Comparison of ENCODE assay signal across 21 cellular contexts in genomic region chr2:135636982-135637381, GRCh38.
DNase-seq lines count a peak whose midpoint lies in the region; ATAC-seq and TF ChIP-seq lines count a peak whose summit lies in the region.
"Had no signal": no experiment of that assay in that cellular context is flagged by ENCODE, and none has a peak within 500 bp of the region (broad histone marks: within the 10 kb centered on the region; RNA-seq: fewer than 3 reads in every experiment).

No MANE protein-coding gene starts in this region.

- POLR2A ChIA-PET in MCF 10A (lab: Yijun Ruan, JAX), result no interaction called here

- H3K9me3 ChIP-seq in transverse colon, result no peaks in the 10 kb centered on the region
- H3K9me3 ChIP-seq: adrenal gland, pancreas, SJCRH30, vagina had no signal

- in situ Hi-C loops in transverse colon (cut with MboI; ENCODE audit: low pct_ligation_motif_present in 1 of 4, low pct_unique_long_range_greater_than_20kb in 1 of 4, low sequenced_read_pairs in 3 of 4), result no loop called here

- CTCF ChIA-PET in activated naive CD4-positive, alpha-beta T cell treated with anti-CD3 and anti-CD28 coated beads, Interleukin-2, amount 10 ng/mL, durations not matched to agents 7 days and 5 days (lab: Charles Lee), result no interaction called here
- CTCF ChIA-PET in MCF 10A (lab: Yijun Ruan, JAX), result interaction anchor here (0.7 kb wide), 2 partner anchors 32 to 1321 kb away, joined by 3 read pairs; no protein-coding TSS in a partner anchor

- TF ChIP-seq POLR2A in transverse colon (IDR thresholded peaks at IDR 0.05), result no peak

- no peak overlapping the region for H3K4me3 Mint-ChIP-seq in activated naive CD4-positive, alpha-beta T cell treated with anti-CD3 and anti-CD28 coated beads, Interleukin-2, amount 50 U/mL, for 24 hours
- H3K4me3 Mint-ChIP-seq in activated naive CD4-positive, alpha-beta T cell treated with anti-CD3 and anti-CD28 coated beads, Interleukin-2, amount 10 ng/mL, durations not matched to agents 7 days and 5 days, result no peak overlapping the region
- H3K4me3 Mint-ChIP-seq in stimulated activated naive CD8-positive, alpha-beta T cell treated with anti-CD3 and anti-CD28 coated beads, Interleukin-15, amount 100 ng/mL, for 72 hours, result no peak overlapping the region
- H3K4me3 Mint-ChIP-seq in MCF 10A (ENCODE audit: unreplicated experiment), result no peak overlapping the region
- H3K4me3 Mint-ChIP-seq: naive B cell, T-helper 17 cell had no signal

- H3K9me3 Mint-ChIP-seq in activated naive CD4-positive, alpha-beta T cell treated with anti-CD3 and anti-CD28 coated beads, Interleukin-2, amount 50 U/mL, for 24 hours, result no peaks in the 10 kb centered on the region
- no peaks in the 10 kb centered on the region for H3K9me3 Mint-ChIP-seq in activated naive CD4-positive, alpha-beta T cell treated with anti-CD3 and anti-CD28 coated beads, Interleukin-2, amount 10 ng/mL, durations not matched to agents 7 days and 5 days
- no peaks in the 10 kb centered on the region for H3K9me3 Mint-ChIP-seq in stimulated activated naive CD8-positive, alpha-beta T cell treated with anti-CD3 and anti-CD28 coated beads, Interleukin-15, amount 100 ng/mL, for 72 hours
- H3K9me3 Mint-ChIP-seq in MCF 10A (ENCODE audit: unreplicated experiment), result no peaks in the 10 kb centered on the region
- H3K9me3 Mint-ChIP-seq: naive B cell had no signal

- intact Hi-C loops in MCF 10A (cut with micrococcal nuclease), result no loop called here
- intact Hi-C loops in Right ventricle myocardium inferior (cut with DNase I), result no loop called here
- intact Hi-C loops in transverse colon (cut with DNase I; ENCODE audit: low total_unique reads), result no loop called here

- TF ChIP-seq CTCF in MCF 10A (IDR thresholded peaks at IDR 0.05; ENCODE audit: unreplicated experiment) (no peak), transverse colon (IDR thresholded peaks at IDR 0.05) (no peak)

- H3K4me1 Mint-ChIP-seq in activated naive CD4-positive, alpha-beta T cell treated with anti-CD3 and anti-CD28 coated beads, Interleukin-2, amount 50 U/mL, for 24 hours, result no peaks in the 10 kb centered on the region
- H3K4me1 Mint-ChIP-seq in activated naive CD4-positive, alpha-beta T cell treated with anti-CD3 and anti-CD28 coated beads, Interleukin-2, amount 10 ng/mL, durations not matched to agents 7 days and 5 days, result no peaks in the 10 kb centered on the region
- H3K4me1 Mint-ChIP-seq in stimulated activated naive CD8-positive, alpha-beta T cell treated with anti-CD3 and anti-CD28 coated beads, Interleukin-15, amount 100 ng/mL, for 72 hours, result peaks cover 8% of the 10 kb centered on the region
- no peaks in the 10 kb centered on the region for H3K4me1 Mint-ChIP-seq in MCF 10A (ENCODE audit: insufficient read depth, unreplicated experiment)
- H3K4me1 Mint-ChIP-seq: naive B cell had no signal

- peak; percentile 23 for ATAC-seq in GM21515 (IDR thresholded peaks at IDR 0.05; ENCODE audit: unreplicated experiment)
- ATAC-seq in HG03432 (IDR thresholded peaks at IDR 0.05; ENCODE audit: unreplicated experiment), result peak; percentile 7
- peak; percentile 52 for ATAC-seq in stimulated activated naive CD8-positive, alpha-beta T cell treated with anti-CD3 and anti-CD28 coated beads, Interleukin-15, amount 100 ng/mL, for 72 hours
- ATAC-seq in Right ventricle myocardium inferior, result no peak
- ATAC-seq: left cardiac atrium, pancreas, right cardiac atrium, T-helper 17 cell had no signal

- WGBS in transverse colon (ENCODE audit: low coverage in 1 of 2), 2 donors, result 85 to 100% methylated on average over 1 of the region's 1 CpG

- no TSS peak for BruUV-seq in MCF 10A (replicated peaks; lab: Mats Ljungman, UMichigan)

- no peak overlapping the region for H3K27ac ChIP-seq in transverse colon
- H3K27ac ChIP-seq: adrenal gland, C4-2B, pancreas, SJCRH30, vagina had no signal

- peak overlapping the region; percentile 20 for H3K27ac Mint-ChIP-seq in activated naive CD4-positive, alpha-beta T cell treated with anti-CD3 and anti-CD28 coated beads, Interleukin-2, amount 50 U/mL, for 24 hours
- H3K27ac Mint-ChIP-seq in activated naive CD4-positive, alpha-beta T cell treated with anti-CD3 and anti-CD28 coated beads, Interleukin-2, amount 10 ng/mL, durations not matched to agents 7 days and 5 days, result no peak overlapping the region
- H3K27ac Mint-ChIP-seq in stimulated activated naive CD8-positive, alpha-beta T cell treated with anti-CD3 and anti-CD28 coated beads, Interleukin-15, amount 100 ng/mL, for 72 hours, result peak overlapping the region in 1 of 2 donors; percentile 19
- no peak overlapping the region for H3K27ac Mint-ChIP-seq in MCF 10A (ENCODE audit: low read depth, unreplicated experiment)
- H3K27ac Mint-ChIP-seq: naive B cell, T-helper 17 cell had no signal

- DNase-seq in activated naive CD4-positive, alpha-beta T cell treated with anti-CD3 and anti-CD28 coated beads, Interleukin-2, amount 10 ng/mL, durations not matched to agents 7 days and 5 days, result no peak
- DNase-seq in stimulated activated naive CD8-positive, alpha-beta T cell treated with anti-CD3 and anti-CD28 coated beads, Interleukin-15, amount 100 ng/mL, for 72 hours, result no peak
- DNase-seq in MCF 10A (ENCODE audit: unreplicated experiment), result no peak
- no peak for DNase-seq in Right ventricle myocardium inferior (ENCODE audit: missing footprints)
- DNase-seq in transverse colon, result no peak
- DNase-seq: activated CD8-positive, alpha-beta memory T cell treated with anti-CD3 and anti-CD28 coated beads for 24 hours; adrenal gland; Karpas-422; left cardiac atrium; mesendoderm; naive B cell; NCI-H1930; pancreas; right cardiac atrium; SJCRH30; T-helper 17 cell had no signal

- H3K36me3 ChIP-seq in transverse colon, result peaks cover 0 to 7% (median 3%) of the 10 kb centered on the region in 4 donors
- H3K36me3 ChIP-seq: adrenal gland, pancreas had no signal

- no peak for TF ChIP-seq EP300 in transverse colon (IDR thresholded peaks at IDR 0.05; ENCODE audit: low read depth)

- H3K27me3 Mint-ChIP-seq in activated naive CD4-positive, alpha-beta T cell treated with anti-CD3 and anti-CD28 coated beads, Interleukin-2, amount 50 U/mL, for 24 hours, result no peaks in the 10 kb centered on the region
- no peaks in the 10 kb centered on the region for H3K27me3 Mint-ChIP-seq in activated naive CD4-positive, alpha-beta T cell treated with anti-CD3 and anti-CD28 coated beads, Interleukin-2, amount 10 ng/mL, durations not matched to agents 7 days and 5 days
- H3K27me3 Mint-ChIP-seq in stimulated activated naive CD8-positive, alpha-beta T cell treated with anti-CD3 and anti-CD28 coated beads, Interleukin-15, amount 100 ng/mL, for 72 hours, result no peaks in the 10 kb centered on the region
- no peaks in the 10 kb centered on the region for H3K27me3 Mint-ChIP-seq in MCF 10A (ENCODE audit: insufficient read depth, unreplicated experiment)
- H3K27me3 Mint-ChIP-seq: naive B cell, T-helper 17 cell had no signal

- H3K36me3 Mint-ChIP-seq in activated naive CD4-positive, alpha-beta T cell treated with anti-CD3 and anti-CD28 coated beads, Interleukin-2, amount 50 U/mL, for 24 hours, result peaks cover 11% of the 10 kb centered on the region
- H3K36me3 Mint-ChIP-seq in activated naive CD4-positive, alpha-beta T cell treated with anti-CD3 and anti-CD28 coated beads, Interleukin-2, amount 10 ng/mL, durations not matched to agents 7 days and 5 days, result peaks cover 39% of the 10 kb centered on the region
- peaks cover 50% of the 10 kb centered on the region for H3K36me3 Mint-ChIP-seq in MCF 10A (ENCODE audit: insufficient read depth, unreplicated experiment)

- H3K27me3 ChIP-seq in transverse colon, result no peaks in the 10 kb centered on the region
- H3K27me3 ChIP-seq: adrenal gland, pancreas, SJCRH30, vagina had no signal

- peaks cover 0 to 16% (median 0%) of the 10 kb centered on the region in 4 donors for H3K4me1 ChIP-seq in transverse colon
- H3K4me1 ChIP-seq: adrenal gland, SJCRH30, vagina had no signal

- no peak overlapping the region for H3K4me3 ChIP-seq in transverse colon
- H3K4me3 ChIP-seq: adrenal gland, pancreas, SJCRH30, vagina had no signal
